In genomic region chr14:22882064-22882463, GRCh38 we compare ENCODE assay signal across 16 cellular contexts. TPM values are rescaled to one million over a fixed set of nuclear protein-coding genes. Genes with fewer than 3 reads are reported as not detected.
DNase-seq lines count a peak whose midpoint lies in the region; ATAC-seq and TF ChIP-seq lines count a peak whose summit lies in the region.
"Had no signal": no experiment of that assay in that cellular context is flagged by ENCODE, and none has a peak within 500 bp of the region (broad histone marks: within the 10 kb centered on the region; RNA-seq: fewer than 3 reads in every experiment).

No MANE protein-coding gene starts in this region.

- no peaks in the 10 kb centered on the region for H3K79me1 ChIP-seq in neuronal stem cell (ENCODE audit: low read depth, low read length)

- H3K9me3 Mint-ChIP-seq in endodermal cell: peaks cover 2% of the 10 kb centered on the region
- H3K9me3 Mint-ChIP-seq: activated T-helper 1 cell treated with anti-CD3 and anti-CD28 coated beads, Interleukin-12 subunit alpha, Interleukin-12 subunit beta, Interleukin-2, Interleukin-4 antibody, amounts not matched to agents 30 ng/mL and 10 ng/mL and 1 ng/mL, durations not matched to agents 14 hours and 24 hours and 36 hours had no signal

- no peak overlapping the region for H3K23ac ChIP-seq in neuronal stem cell (ENCODE audit: low read depth, low read length, poor library complexity)

- no peak overlapping the region for H3K27ac Mint-ChIP-seq in endodermal cell
- H3K27ac Mint-ChIP-seq: activated T-helper 1 cell treated with anti-CD3 and anti-CD28 coated beads, Interleukin-12 subunit alpha, Interleukin-12 subunit beta, Interleukin-2, Interleukin-4 antibody, amounts not matched to agents 30 ng/mL and 10 ng/mL and 1 ng/mL, durations not matched to agents 14 hours and 24 hours and 36 hours had no signal

- peak overlapping the region; percentile 56 for H3K9ac ChIP-seq in NT2/D1 (ENCODE audit: insufficient read length, low read depth)
- H3K9ac ChIP-seq in endodermal cell (ENCODE audit: extremely low read depth, low read length, poor library complexity, severe bottlenecking): peak overlapping the region; percentile 47
- no peak overlapping the region for H3K9ac ChIP-seq in neuronal stem cell (ENCODE audit: low read depth, low read length, poor library complexity)

- H3K4me3 ChIP-seq in DOHH2 (ENCODE audit: low read length) (no peak overlapping the region), NT2/D1 (ENCODE audit: insufficient read length, low read depth) (no peak overlapping the region), endodermal cell (ENCODE audit: low read length) (no peak overlapping the region), neuronal stem cell (ENCODE audit: low read length in 2 of 2) (no peak overlapping the region)
- H3K4me3 ChIP-seq: heart left ventricle, suprapubic skin had no signal

- H3K36me3 ChIP-seq in DOHH2 (ENCODE audit: control insufficient read depth, low read length) (peaks cover 14% of the 10 kb centered on the region), NT2/D1 (ENCODE audit: insufficient read depth, insufficient read length, low read length) (peaks cover 7% of the 10 kb centered on the region), endodermal cell (ENCODE audit: control insufficient read depth, insufficient read depth, low read length) (peaks cover 5% of the 10 kb centered on the region), neuronal stem cell (replicated peaks in 1 of 2; ENCODE audit: control insufficient read depth in 2 of 2, insufficient read depth in 2 of 2, low read length in 2 of 2) (peaks cover 0 to under 1% of the 10 kb centered on the region in 2 donors)

- H3K14ac ChIP-seq in neuronal stem cell (ENCODE audit: low read length): no peak overlapping the region

- H3K9me3 ChIP-seq in DOHH2 (ENCODE audit: control insufficient read depth, insufficient read depth, low read length): no peaks in the 10 kb centered on the region
- no peaks in the 10 kb centered on the region for H3K9me3 ChIP-seq in NT2/D1 (ENCODE audit: insufficient read depth, low read length)
- H3K9me3 ChIP-seq in endodermal cell (ENCODE audit: control insufficient read depth, low read length): no peaks in the 10 kb centered on the region
- H3K9me3 ChIP-seq in neuronal stem cell (replicated peaks in 1 of 2; ENCODE audit: control insufficient read depth in 2 of 2, insufficient read depth in 1 of 2, low read depth in 1 of 2, low read length in 2 of 2): no peaks in the 10 kb centered on the region
- H3K9me3 ChIP-seq: heart left ventricle, suprapubic skin had no signal

- no peak overlapping the region for H3K4me3 Mint-ChIP-seq in endodermal cell
- H3K4me3 Mint-ChIP-seq: activated T-helper 1 cell treated with anti-CD3 and anti-CD28 coated beads, Interleukin-12 subunit alpha, Interleukin-12 subunit beta, Interleukin-2, Interleukin-4 antibody, amounts not matched to agents 30 ng/mL and 10 ng/mL and 1 ng/mL, durations not matched to agents 14 hours and 24 hours and 36 hours had no signal

- H3K27me3 Mint-ChIP-seq in endodermal cell (ENCODE audit: insufficient read depth): peaks cover 26% of the 10 kb centered on the region

- no peak overlapping the region for H3K4ac ChIP-seq in neuronal stem cell (ENCODE audit: low read length)

- H2BK5ac ChIP-seq in neuronal stem cell (ENCODE audit: low read length): no peak overlapping the region

- no peaks in the 10 kb centered on the region for H3K79me2 ChIP-seq in DOHH2 (ENCODE audit: control insufficient read depth, low read length)

- no peak for ATAC-seq in HG03045 (IDR thresholded peaks at IDR 0.05; ENCODE audit: unreplicated experiment)
- no peak for ATAC-seq in HG02938 (IDR thresholded peaks at IDR 0.05; ENCODE audit: unreplicated experiment)
- ATAC-seq: heart left ventricle had no signal

- H3K9me2 ChIP-seq in DOHH2 (replicated peaks; ENCODE audit: control insufficient read depth, low read length): no peaks in the 10 kb centered on the region

- TF ChIP-seq CTCF in DOHH2 (IDR thresholded peaks at IDR 0.05; ENCODE audit: low read depth, low read length, poor library complexity, severe bottlenecking) (no peak), endodermal cell (conservative IDR thresholded peaks at IDR 0.05) (no peak)

- peak overlapping the region; percentile 61 for H2AFZ ChIP-seq in neuronal stem cell (ENCODE audit: low read length)

- 63 to 76% methylated on average over 5 to 7 of the region's 7 CpGs for WGBS in endodermal cell (ENCODE audit: insufficient coverage in 1 of 2, insufficient read length in 1 of 2), 2 experiments
- no CpG with 5 or more reads among the region's 7 CpGs for WGBS in neuronal stem cell (ENCODE audit: extremely low coverage in 2 of 2, insufficient read length in 2 of 2, insufficient replicate concordance in 1 of 2), 2 donors

- H3K36me3 Mint-ChIP-seq in endodermal cell (ENCODE audit: low read depth): peaks cover 11% of the 10 kb centered on the region

- H2BK12ac ChIP-seq in neuronal stem cell (ENCODE audit: low read length): peak overlapping the region; percentile 26

- no peak overlapping the region for H2BK120ac ChIP-seq in neuronal stem cell (ENCODE audit: low read depth, low read length)

- no peak overlapping the region for H4K91ac ChIP-seq in neuronal stem cell (ENCODE audit: low read depth, low read length, poor library complexity)

- DNase-seq in NT2/D1 (ENCODE audit: low read depth, low spot score) (no peak), endodermal cell (no peak), neuronal stem cell (ENCODE audit: low spot score) (no peak), NCI-H1436 (lab: John Stamatoyannopoulos, UW) (no peak)
- DNase-seq: activated CD8-positive, alpha-beta memory T cell treated with anti-CD3 and anti-CD28 coated beads for 24 hours; DMS 273 treated with DMSO at 0.1 percent for 48 hours; effector CD8-positive, alpha-beta T cell; heart left ventricle; NCI-H1105 treated with DMSO at 0.1 percent for 48 hours; NCI-H345; stimulated activated CD4-positive, alpha-beta T cell treated with anti-CD3 and anti-CD28 coated beads, Interleukin-2, amount 100 ng/mL, for 48 hours had no signal

- H3K27ac ChIP-seq in DOHH2 (ENCODE audit: low read depth, low read length) (no peak overlapping the region), endodermal cell (ENCODE audit: low read depth, low read length) (peak overlapping the region; percentile 85), neuronal stem cell (replicated peaks; ENCODE audit: low read length) (no peak overlapping the region)
- H3K27ac ChIP-seq: heart left ventricle, suprapubic skin had no signal

- H3F3A ChIP-seq in DOHH2 (ENCODE audit: control insufficient read depth, insufficient read depth): peaks cover 20% of the 10 kb centered on the region

- no peaks in the 10 kb centered on the region for H4K20me1 ChIP-seq in DOHH2 (ENCODE audit: control insufficient read depth, insufficient read depth, low read depth, low read length)

- no peaks in the 10 kb centered on the region for H3K27me3 ChIP-seq in DOHH2 (ENCODE audit: control insufficient read depth, low read length)
- H3K27me3 ChIP-seq in NT2/D1 (ENCODE audit: insufficient read depth, insufficient read length): peaks cover 22% of the 10 kb centered on the region
- H3K27me3 ChIP-seq in endodermal cell (ENCODE audit: control insufficient read depth, insufficient read depth, low read length, poor library complexity, severe bottlenecking): peaks cover 4% of the 10 kb centered on the region
- peaks cover 0 to 6% (median 0%) of the 10 kb centered on the region in 3 experiments for H3K27me3 ChIP-seq in neuronal stem cell (ENCODE audit: control insufficient read depth in 3 of 3, insufficient read depth in 3 of 3, low read depth in 1 of 3, low read length in 3 of 3)
- H3K27me3 ChIP-seq: heart left ventricle, suprapubic skin had no signal

- no peak overlapping the region for H4K8ac ChIP-seq in neuronal stem cell (ENCODE audit: low read depth, low read length)

- no peak overlapping the region for H2AK5ac ChIP-seq in neuronal stem cell (ENCODE audit: low read depth, low read length)

- H3K18ac ChIP-seq in neuronal stem cell (ENCODE audit: low read length): peak overlapping the region; percentile 9

- H3K4me1 ChIP-seq in DOHH2 (ENCODE audit: control insufficient read depth, low read length): peaks cover 54% of the 10 kb centered on the region
- peaks cover 28% of the 10 kb centered on the region for H3K4me1 ChIP-seq in NT2/D1 (ENCODE audit: insufficient read depth, insufficient read length)
- peaks cover 14% of the 10 kb centered on the region for H3K4me1 ChIP-seq in endodermal cell (ENCODE audit: control insufficient read depth, insufficient read depth, low read length)
- H3K4me1 ChIP-seq in neuronal stem cell (ENCODE audit: control insufficient read depth in 2 of 2, insufficient read depth in 1 of 2, low read depth in 1 of 2, low read length in 2 of 2): peaks cover 29 to 35% of the 10 kb centered on the region in 2 donors

- H2BK15ac ChIP-seq in neuronal stem cell (ENCODE audit: low read length): no peak overlapping the region

- H3K4me2 ChIP-seq in DOHH2 (ENCODE audit: low read length): peak overlapping the region; percentile 27; the same call in 1 of the 2 replicates
- no peak overlapping the region for H3K4me2 ChIP-seq in neuronal stem cell (ENCODE audit: insufficient read depth, low read length, poor library complexity, severe bottlenecking)

- peaks cover 34% of the 10 kb centered on the region for H3K4me1 Mint-ChIP-seq in endodermal cell

RNA-seq across cellular contexts. Expression of gene REM2, which starts 1.0 kb away (rescaled TPM):
- 1 to 10 TPM in 1 of 2 donors, under 1 TPM in 1; 0.77 to 1.2 TPM for total RNA-seq in endodermal cell
- polyA plus RNA-seq in endodermal cell (2013, experiment 1 of 2): 5.9 TPM
- 5.5 TPM for polyA plus RNA-seq in endodermal cell (2013, experiment 2 of 2)
- polyA plus RNA-seq in neuronal stem cell (2013, experiment 1 of 2): 1.8 TPM
- 1.8 TPM for polyA plus RNA-seq in neuronal stem cell (2013, experiment 2 of 2)

RNA-seq across cellular contexts. Expression of gene LRP10, which starts 10.5 kb away (rescaled TPM):
- total RNA-seq in endodermal cell: 10 to 100 TPM; 28.9 to 41.5 TPM
- polyA plus RNA-seq in endodermal cell (2013, experiment 1 of 2): 21.8 TPM
- 22.8 TPM for polyA plus RNA-seq in endodermal cell (2013, experiment 2 of 2)
- polyA plus RNA-seq in neuronal stem cell (2013, experiment 1 of 2): 4.7 TPM
- polyA plus RNA-seq in neuronal stem cell (2013, experiment 2 of 2): 4.6 TPM

RNA-seq across cellular contexts. Expression of gene RBM23, which starts 36.9 kb away (rescaled TPM):
- 10 to 100 TPM; 52.0 to 68.6 TPM for total RNA-seq in endodermal cell
- polyA plus RNA-seq in endodermal cell (2013, experiment 1 of 2): 57.2 TPM
- polyA plus RNA-seq in endodermal cell (2013, experiment 2 of 2): 52.1 TPM
- polyA plus RNA-seq in neuronal stem cell (2013, experiment 1 of 2): 58.0 TPM
- 55.8 TPM for polyA plus RNA-seq in neuronal stem cell (2013, experiment 2 of 2)

RNA-seq across cellular contexts. Expression of gene MMP14, which starts 45.7 kb away (rescaled TPM):
- total RNA-seq in endodermal cell: 100 to 1,000 TPM; 181 to 220 TPM
- polyA plus RNA-seq in endodermal cell (2013, experiment 1 of 2): 75.6 TPM
- polyA plus RNA-seq in endodermal cell (2013, experiment 2 of 2): 86.6 TPM
- 34.0 TPM for polyA plus RNA-seq in neuronal stem cell (2013, experiment 1 of 2)
- 34.3 TPM for polyA plus RNA-seq in neuronal stem cell (2013, experiment 2 of 2)

RNA-seq across cellular contexts. Expression of gene PRMT5, which starts 47.1 kb away (rescaled TPM):
- total RNA-seq in endodermal cell: 100 to 1,000 TPM; 111 to 112 TPM
- polyA plus RNA-seq in endodermal cell (2013, experiment 1 of 2): 114 TPM
- polyA plus RNA-seq in endodermal cell (2013, experiment 2 of 2): 97.8 TPM
- 88.1 TPM for polyA plus RNA-seq in neuronal stem cell (2013, experiment 1 of 2)
- polyA plus RNA-seq in neuronal stem cell (2013, experiment 2 of 2): 93.5 TPM
